Comparison of ENCODE assay signal across 17 cellular contexts in genomic region chr17:37761065-37761464, GRCh38. TPM values are rescaled to one million over a fixed set of nuclear protein-coding genes. Genes with fewer than 3 reads are reported as not detected.
DNase-seq lines count a peak whose midpoint lies in the region; ATAC-seq lines count a peak whose summit lies in the region.
"Had no signal": no experiment of that assay in that cellular context is flagged by ENCODE, and none has a peak within 500 bp of the region (broad histone marks: within the 10 kb centered on the region; RNA-seq: fewer than 3 reads in every experiment).

No MANE protein-coding gene starts in this region.

- no peak for DNase-seq in activated CD8-positive, alpha-beta memory T cell treated with anti-CD3 and anti-CD28 coated beads, Interleukin-2, amount 10 ng/mL, durations not matched to agents 7 days and 5 days
- DNase-seq in activated CD8-positive, alpha-beta memory T cell treated with anti-CD3 and anti-CD28 coated beads for 24 hours = no peak
- DNase-seq in MV-4-11 (lab: John Stamatoyannopoulos, UW) (peak; percentile 46), EL (no peak)
- peak; percentile 20 for DNase-seq in stimulated activated naive B cell treated with anti-CD40 and anti-IgM and Interleukin-4, amounts not matched to agents 10 μg/mL and 1 μg/mL and 100 μg/mL, for 72 hours
- no peak for DNase-seq in stimulated activated CD4-positive, alpha-beta T cell treated with anti-CD3 and anti-CD28 coated beads, Interleukin-4, amount 100 ng/mL, for 24 hours
- DNase-seq: GM23248, NCI-H1105, NCI-H2227 treated with DMSO at 0.1 percent for 48 hours, ovary, PC-3, transverse colon had no signal

- ATAC-seq in activated CD8-positive, alpha-beta memory T cell treated with anti-CD3 and anti-CD28 coated beads, Interleukin-2, amount 10 ng/mL, durations not matched to agents 7 days and 5 days = peak; percentile 59
- ATAC-seq in GM21825 (IDR thresholded peaks at IDR 0.05; ENCODE audit: unreplicated experiment) = peak; percentile 45
- ATAC-seq in stimulated activated naive B cell treated with anti-CD40 and anti-IgM and Interleukin-4, amounts not matched to agents 10 μg/mL and 1 μg/mL and 100 μg/mL, for 72 hours (replicated peaks) = peak; percentile 87 to 92
- ATAC-seq in HG03039 (IDR thresholded peaks at IDR 0.05; ENCODE audit: unreplicated experiment) = no peak
- ATAC-seq: PC-3 had no signal

- no peaks in the 10 kb centered on the region for H3K9me3 Mint-ChIP-seq in activated CD8-positive, alpha-beta memory T cell treated with anti-CD3 and anti-CD28 coated beads, Interleukin-2, amount 10 ng/mL, durations not matched to agents 7 days and 5 days (ENCODE audit: low read depth)
- H3K9me3 Mint-ChIP-seq in stimulated activated naive B cell treated with anti-CD40 and anti-IgM and Interleukin-4, amounts not matched to agents 10 μg/mL and 1 μg/mL and 100 μg/mL, for 72 hours = no peaks in the 10 kb centered on the region
- H3K9me3 Mint-ChIP-seq: activated naive CD4-positive, alpha-beta T cell treated with anti-CD3 and anti-CD28 coated beads, Interleukin-2, amount 50 U/mL, for 24 hours; central memory CD8-positive, alpha-beta T cell had no signal

- H3K27ac Mint-ChIP-seq in activated CD8-positive, alpha-beta memory T cell treated with anti-CD3 and anti-CD28 coated beads, Interleukin-2, amount 10 ng/mL, durations not matched to agents 7 days and 5 days = no peak overlapping the region
- H3K27ac Mint-ChIP-seq in stimulated activated naive B cell treated with anti-CD40 and anti-IgM and Interleukin-4, amounts not matched to agents 10 μg/mL and 1 μg/mL and 100 μg/mL, for 72 hours = peak overlapping the region; percentile 42
- H3K27ac Mint-ChIP-seq: activated naive CD4-positive, alpha-beta T cell treated with anti-CD3 and anti-CD28 coated beads, Interleukin-2, amount 50 U/mL, for 24 hours had no signal

- peaks cover 32% of the 10 kb centered on the region for H3K4me1 Mint-ChIP-seq in activated CD8-positive, alpha-beta memory T cell treated with anti-CD3 and anti-CD28 coated beads, Interleukin-2, amount 10 ng/mL, durations not matched to agents 7 days and 5 days
- peaks cover 29 to 54% of the 10 kb centered on the region in 2 donors for H3K4me1 Mint-ChIP-seq in stimulated activated naive B cell treated with anti-CD40 and anti-IgM and Interleukin-4, amounts not matched to agents 10 μg/mL and 1 μg/mL and 100 μg/mL, for 72 hours

- H3K27me3 Mint-ChIP-seq in activated CD8-positive, alpha-beta memory T cell treated with anti-CD3 and anti-CD28 coated beads, Interleukin-2, amount 10 ng/mL, durations not matched to agents 7 days and 5 days = peaks cover 59% of the 10 kb centered on the region
- peaks cover 15 to 21% of the 10 kb centered on the region in 2 donors for H3K27me3 Mint-ChIP-seq in stimulated activated naive B cell treated with anti-CD40 and anti-IgM and Interleukin-4, amounts not matched to agents 10 μg/mL and 1 μg/mL and 100 μg/mL, for 72 hours

- CTCF ChIA-PET in activated CD8-positive, alpha-beta memory T cell treated with anti-CD3 and anti-CD28 coated beads, Interleukin-2, amount 10 ng/mL, durations not matched to agents 7 days and 5 days (lab: Charles Lee) = no interaction called here

- peak overlapping the region; percentile 9 for H3K4me3 Mint-ChIP-seq in activated CD8-positive, alpha-beta memory T cell treated with anti-CD3 and anti-CD28 coated beads, Interleukin-2, amount 10 ng/mL, durations not matched to agents 7 days and 5 days
- peak overlapping the region in 1 of 2 donors; percentile 25 for H3K4me3 Mint-ChIP-seq in stimulated activated naive B cell treated with anti-CD40 and anti-IgM and Interleukin-4, amounts not matched to agents 10 μg/mL and 1 μg/mL and 100 μg/mL, for 72 hours
- H3K4me3 Mint-ChIP-seq: activated naive CD4-positive, alpha-beta T cell treated with anti-CD3 and anti-CD28 coated beads, Interleukin-2, amount 50 U/mL, for 24 hours; central memory CD8-positive, alpha-beta T cell had no signal

- no peaks in the 10 kb centered on the region for H3K36me3 Mint-ChIP-seq in activated CD8-positive, alpha-beta memory T cell treated with anti-CD3 and anti-CD28 coated beads, Interleukin-2, amount 10 ng/mL, durations not matched to agents 7 days and 5 days
- no peaks in the 10 kb centered on the region for H3K36me3 Mint-ChIP-seq in stimulated activated naive B cell treated with anti-CD40 and anti-IgM and Interleukin-4, amounts not matched to agents 10 μg/mL and 1 μg/mL and 100 μg/mL, for 72 hours
- H3K36me3 Mint-ChIP-seq: activated naive CD4-positive, alpha-beta T cell treated with anti-CD3 and anti-CD28 coated beads, Interleukin-2, amount 50 U/mL, for 24 hours had no signal

RNA-seq across cellular contexts. Expression of gene HNF1B, which starts 16.2 kb away (rescaled TPM):
- total RNA-seq in activated CD8-positive, alpha-beta memory T cell treated with anti-CD3 and anti-CD28 coated beads, Interleukin-2, amount 10 ng/mL, durations not matched to agents 7 days and 5 days = 1 to 10 TPM in 1 of 2 experiments, not detected in 1; 1.9 TPM
- total RNA-seq: GM23248, mesenteric fat pad had no signal

Comparison
In these comparisons a context has a peak if more than half of its experiments do, and no peak if none do; other contexts are left out.
1. DNase-seq: peak in MV-4-11 (single experiment) and stimulated activated naive B cell treated with anti-CD40 and anti-IgM and Interleukin-4, amounts not matched to agents 10 μg/mL and 1 μg/mL and 100 μg/mL, for 72 hours (single experiment); none in activated CD8-positive, alpha-beta memory T cell treated with anti-CD3 and anti-CD28 coated beads, Interleukin-2, amount 10 ng/mL, durations not matched to agents 7 days and 5 days (single experiment), activated CD8-positive, alpha-beta memory T cell treated with anti-CD3 and anti-CD28 coated beads for 24 hours (single experiment), EL (single experiment) and stimulated activated CD4-positive, alpha-beta T cell treated with anti-CD3 and anti-CD28 coated beads, Interleukin-4, amount 100 ng/mL, for 24 hours (single experiment).